21 cellular contexts compared by ENCODE assay signal in the genomic region with DNA sequence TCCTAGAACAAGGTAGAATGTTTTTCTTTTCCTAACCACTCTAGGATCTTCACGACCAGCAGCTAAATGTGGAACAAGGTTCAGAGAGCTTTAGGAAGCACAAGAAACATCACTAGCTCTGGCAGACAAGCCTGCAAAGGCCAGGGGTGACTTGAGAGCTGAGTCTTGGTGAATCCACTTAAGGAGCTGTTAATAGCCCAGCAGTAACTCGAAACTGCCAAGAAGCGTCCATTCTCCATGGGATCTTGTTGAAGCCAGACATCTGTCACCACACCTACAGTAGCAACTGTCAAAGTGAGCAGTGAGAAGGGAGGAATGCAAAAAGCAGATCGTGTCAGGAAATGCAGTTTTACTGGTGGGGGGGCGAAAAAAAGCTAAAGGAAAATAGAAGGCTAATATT.
"Had no signal": no experiment of that assay in that cellular context is flagged by ENCODE, and none has a peak within 500 bp of the region (broad histone marks: within the 10 kb centered on the region; RNA-seq: fewer than 3 reads in every experiment).

No MANE protein-coding gene starts in this region.

- H3K27ac Mint-ChIP-seq: activated T-helper 17 cell treated with anti-CD3 and anti-CD28 coated beads, Interleukin-2, amount 50 U/mL, for 72 hours; naive B cell; type B pancreatic cell had no signal

- H3K27ac ChIP-seq: brain microvascular endothelial cell, right atrium auricular region, skin epidermis, suprapubic skin had no signal

- H3K36me3 ChIP-seq: brain microvascular endothelial cell, right atrium auricular region, suprapubic skin had no signal

- DNase-seq: activated CD4-positive, alpha-beta T cell treated with anti-CD3 and anti-CD28 coated beads, Interleukin-2, amount 50 U/mL, for 48 hours; activated naive CD4-positive, alpha-beta T cell treated with Interleukin-2 at 50 U/mL for 16 hours; anterior cingulate cortex; brain microvascular endothelial cell; cortex of kidney; effector CD4-positive, alpha-beta T cell; foreskin melanocyte; head of caudate nucleus; left colon; naive B cell; posterior cingulate gyrus; stimulated activated CD4-positive, alpha-beta T cell treated with anti-CD3 and anti-CD28 coated beads, Interleukin-4, amount 100 ng/mL, for 4 hours; stimulated activated CD8-positive, alpha-beta memory T cell treated with anti-CD3 and anti-CD28 coated beads, Interleukin-4, amount 100 ng/mL, for 48 hours; stimulated activated naive CD4-positive, alpha-beta T cell treated with Interleukin-2 at 50 U/mL for 16 hours; T-helper 9 cell had no signal

- H3K36me3 Mint-ChIP-seq: type B pancreatic cell had no signal

- H3K9me3 ChIP-seq: suprapubic skin had no signal

- H3K27me3 ChIP-seq: brain microvascular endothelial cell, right atrium auricular region, suprapubic skin had no signal

- ATAC-seq: activated T-helper 17 cell treated with anti-CD3 and anti-CD28 coated beads, Interleukin-2, amount 50 U/mL, for 72 hours; left colon had no signal

- H3K4me1 Mint-ChIP-seq: activated T-helper 17 cell treated with anti-CD3 and anti-CD28 coated beads, Interleukin-2, amount 50 U/mL, for 72 hours; naive B cell had no signal

- H3K4me1 ChIP-seq: right atrium auricular region, suprapubic skin had no signal

- H3K4me3 ChIP-seq: lung, right atrium auricular region, skin epidermis, suprapubic skin had no signal

- H3K4me3 Mint-ChIP-seq: activated T-helper 17 cell treated with anti-CD3 and anti-CD28 coated beads, Interleukin-2, amount 50 U/mL, for 72 hours; naive B cell; type B pancreatic cell had no signal
